In genomic region chr14:99562848-99563748, GRCh38 we compare ENCODE assay signal across 1 cellular context.
TF ChIP-seq lines count a peak whose summit lies in the region.

No MANE protein-coding gene starts in this region.

TF ChIP-seq in HepG2, 621 proteins besides CTCF, POLR2A, EP300 and RAD21 (continued from another document and continues in another):
- no peak for TF ChIP-seq ZNF512B (CRISPR knock-in tag; IDR thresholded peaks at IDR 0.05; ENCODE audit: borderline replicate concordance)
- no peak for TF ChIP-seq ZKSCAN5 (CRISPR knock-in tag; IDR thresholded peaks at IDR 0.05)
- no peak for TF ChIP-seq ZNF761 (CRISPR knock-in tag; conservative IDR thresholded peaks at IDR 0.05)
- no peak for TF ChIP-seq GMEB1 (CRISPR knock-in tag; IDR thresholded peaks at IDR 0.05; ENCODE audit: borderline replicate concordance)
- no peak for TF ChIP-seq ZNF737 (CRISPR knock-in tag; IDR thresholded peaks at IDR 0.05; ENCODE audit: borderline replicate concordance)
- no peak for TF ChIP-seq ZNF780A (CRISPR knock-in tag; IDR thresholded peaks at IDR 0.05)
- TF ChIP-seq ZNF296 (CRISPR knock-in tag; conservative IDR thresholded peaks at IDR 0.05): no peak
- TF ChIP-seq ZBTB40 (IDR thresholded peaks at IDR 0.05): no peak
- 0 out of 2 replicates have a peak, but pooled peaks have one; percentile 41 for TF ChIP-seq ZBTB40 (CRISPR knock-in tag; IDR thresholded peaks at IDR 0.05)
- no peak for TF ChIP-seq ATRX (CRISPR knock-in tag; IDR thresholded peaks at IDR 0.05; ENCODE audit: borderline replicate concordance)
- TF ChIP-seq PRDM15 (CRISPR knock-in tag; IDR thresholded peaks at IDR 0.05): no peak
- TF ChIP-seq ZBTB33 (CRISPR knock-in tag; IDR thresholded peaks at IDR 0.05): peak; percentile 73
- no peak for TF ChIP-seq HNRNPK (IDR thresholded peaks at IDR 0.05; ENCODE audit: low read depth, low read length, poor library complexity, severe bottlenecking)
- TF ChIP-seq ZSCAN5A (CRISPR knock-in tag; IDR thresholded peaks at IDR 0.05; ENCODE audit: borderline replicate concordance): no peak
- no peak for TF ChIP-seq ZNF260 (CRISPR knock-in tag; IDR thresholded peaks at IDR 0.05; ENCODE audit: borderline replicate concordance, low read depth)
- TF ChIP-seq ZNF142 (CRISPR knock-in tag; IDR thresholded peaks at IDR 0.05): no peak
- TF ChIP-seq ZNF446 (CRISPR knock-in tag; IDR thresholded peaks at IDR 0.05): no peak
- TF ChIP-seq TEF (CRISPR knock-in tag; IDR thresholded peaks at IDR 0.05): no peak
- peak; percentile 30; the same call in 1 of the 2 replicates for TF ChIP-seq ELF3 (CRISPR knock-in tag; IDR thresholded peaks at IDR 0.05)
- TF ChIP-seq TSC22D2 (CRISPR knock-in tag; IDR thresholded peaks at IDR 0.05; ENCODE audit: borderline replicate concordance): no peak
- TF ChIP-seq NR2F2 (IDR thresholded peaks at IDR 0.05; ENCODE audit: borderline replicate concordance, low read depth): no peak
- TF ChIP-seq U2AF1 (optimal IDR thresholded peaks at IDR 0.05; ENCODE audit: low read depth, low read length): no peak
